24 cellular contexts compared by ENCODE assay signal in the genomic region with DNA sequence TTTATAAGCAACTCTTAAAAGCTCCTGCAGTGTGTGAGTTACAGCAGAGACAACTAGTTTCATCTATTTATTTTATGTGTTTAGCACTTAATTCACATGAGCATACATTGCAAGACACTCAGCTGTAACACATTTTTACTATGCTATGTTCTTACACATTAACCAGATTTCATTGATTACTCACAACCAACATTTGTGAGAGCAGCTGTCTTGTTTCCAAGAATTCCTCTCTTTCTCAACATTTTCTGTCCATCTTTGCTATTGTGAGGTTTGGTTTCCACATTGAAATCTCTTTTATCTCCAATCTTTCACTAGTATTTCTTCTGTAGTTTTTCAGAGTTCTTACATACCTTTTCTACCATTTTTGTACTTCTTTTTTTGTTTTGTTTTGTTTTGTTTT.
"Had no signal": no experiment of that assay in that cellular context is flagged by ENCODE, and none has a peak within 500 bp of the region (broad histone marks: within the 10 kb centered on the region; RNA-seq: fewer than 3 reads in every experiment).

No MANE protein-coding gene starts in this region.

- DNase-seq: activated CD4-positive, alpha-beta T cell treated with anti-CD3 and anti-CD28 coated beads, Interleukin-2, amount 10 ng/mL, durations not matched to agents 24 days and 14 days; activated CD8-positive, alpha-beta T cell treated with anti-CD3 and anti-CD28 coated beads for 36 hours; activated naive CD4-positive, alpha-beta T cell; activated T-cell treated with anti-CD3 and anti-CD28 coated beads, Interleukin-2, amount 50 U/mL, for 1 hour; aorta; brain microvascular endothelial cell; central memory CD4-positive, alpha-beta T cell; dorsolateral prefrontal cortex; left cardiac atrium; lower lobe of right lung; pancreas; SK-N-SH; stimulated activated CD4-positive, alpha-beta T cell treated with anti-CD3 and anti-CD28 coated beads, Interleukin-12 subunit alpha, Interleukin-12 subunit beta, amount 100 ng/mL, for 4 hours; stimulated activated CD4-positive, alpha-beta T cell treated with anti-CD3 and anti-CD28 coated beads, Interleukin-2, amount 100 ng/mL, for 24 hours; stomach; testis; upper lobe of left lung had no signal

- H3K36me3 ChIP-seq: brain microvascular endothelial cell, lower lobe of right lung, neutrophil, pancreas, stomach, upper lobe of left lung had no signal

- H3K36me3 Mint-ChIP-seq: mesothelial cell of epicardium; natural killer cell treated with Interleukin-12 subunit alpha and Interleukin-12 subunit beta and Interleukin-15 and Interleukin-18, amount 100 ng/mL, for 72 hours had no signal

- H3K27me3 ChIP-seq: brain microvascular endothelial cell, dorsolateral prefrontal cortex, neutrophil, pancreas, stomach, testis, upper lobe of left lung had no signal

- H3K4me3 ChIP-seq: dorsolateral prefrontal cortex, lower lobe of right lung, pancreas, stomach, testis, upper lobe of left lung had no signal

- ATAC-seq: activated CD8-positive, alpha-beta T cell treated with anti-CD3 and anti-CD28 coated beads for 36 hours; activated T-helper 17 cell treated with anti-CD3 and anti-CD28 coated beads, Interleukin-2, amount 50 U/mL, for 72 hours; left cardiac atrium; lower lobe of right lung; natural killer cell treated with Interleukin-12 subunit alpha and Interleukin-12 subunit beta and Interleukin-15 and Interleukin-18, amount 100 ng/mL, for 72 hours; pancreas had no signal

- H3K4me1 Mint-ChIP-seq: activated CD4-positive, alpha-beta T cell treated with anti-CD3 and anti-CD28 coated beads, Interleukin-2, amount 10 ng/mL, durations not matched to agents 24 days and 14 days; activated T-helper 17 cell treated with anti-CD3 and anti-CD28 coated beads, Interleukin-2, amount 50 U/mL, for 72 hours had no signal

- H3K9me3 Mint-ChIP-seq: activated CD4-positive, alpha-beta T cell treated with anti-CD3 and anti-CD28 coated beads, Interleukin-2, amount 10 ng/mL, durations not matched to agents 24 days and 14 days; activated CD8-positive, alpha-beta T cell treated with anti-CD3 and anti-CD28 coated beads for 36 hours; activated T-helper 17 cell treated with anti-CD3 and anti-CD28 coated beads, Interleukin-2, amount 50 U/mL, for 72 hours; mesothelial cell of epicardium; natural killer cell treated with Interleukin-12 subunit alpha and Interleukin-12 subunit beta and Interleukin-15 and Interleukin-18, amount 100 ng/mL, for 72 hours; T-helper 2 cell treated with Interferon-gamma antibody and Interleukin-4, amounts not matched to agents 5 μg/mL and 100 μg/mL, for 36 hours had no signal

- H3K27ac ChIP-seq: brain microvascular endothelial cell, dorsolateral prefrontal cortex, epithelial cell of prostate, lower lobe of right lung, neutrophil, pancreas, stomach, testis, upper lobe of left lung had no signal

- H3K4me3 Mint-ChIP-seq: activated CD4-positive, alpha-beta T cell treated with anti-CD3 and anti-CD28 coated beads, Interleukin-2, amount 10 ng/mL, durations not matched to agents 24 days and 14 days; activated CD8-positive, alpha-beta T cell treated with anti-CD3 and anti-CD28 coated beads for 36 hours; activated T-helper 17 cell treated with anti-CD3 and anti-CD28 coated beads, Interleukin-2, amount 50 U/mL, for 72 hours; mesothelial cell of epicardium; natural killer cell treated with Interleukin-12 subunit alpha and Interleukin-12 subunit beta and Interleukin-15 and Interleukin-18, amount 100 ng/mL, for 72 hours; T-helper 2 cell treated with Interferon-gamma antibody and Interleukin-4, amounts not matched to agents 5 μg/mL and 100 μg/mL, for 36 hours had no signal

- FAIRE-seq: colon, pancreas had no signal

- H3K4me1 ChIP-seq: lower lobe of right lung, testis had no signal

- H3K9ac ChIP-seq: SK-N-SH had no signal

- H3K9me3 ChIP-seq: lower lobe of right lung, neutrophil, pancreas, SK-N-SH, stomach, testis, upper lobe of left lung had no signal

- H3K27ac Mint-ChIP-seq: activated CD4-positive, alpha-beta T cell treated with anti-CD3 and anti-CD28 coated beads, Interleukin-2, amount 10 ng/mL, durations not matched to agents 24 days and 14 days; activated CD8-positive, alpha-beta T cell treated with anti-CD3 and anti-CD28 coated beads for 36 hours; activated T-helper 17 cell treated with anti-CD3 and anti-CD28 coated beads, Interleukin-2, amount 50 U/mL, for 72 hours; mesothelial cell of epicardium; natural killer cell treated with Interleukin-12 subunit alpha and Interleukin-12 subunit beta and Interleukin-15 and Interleukin-18, amount 100 ng/mL, for 72 hours; T-helper 2 cell treated with Interferon-gamma antibody and Interleukin-4, amounts not matched to agents 5 μg/mL and 100 μg/mL, for 36 hours had no signal

- H3K4me2 ChIP-seq: SK-N-SH had no signal
